17 cellular contexts compared by ENCODE assay signal in the genomic region with DNA sequence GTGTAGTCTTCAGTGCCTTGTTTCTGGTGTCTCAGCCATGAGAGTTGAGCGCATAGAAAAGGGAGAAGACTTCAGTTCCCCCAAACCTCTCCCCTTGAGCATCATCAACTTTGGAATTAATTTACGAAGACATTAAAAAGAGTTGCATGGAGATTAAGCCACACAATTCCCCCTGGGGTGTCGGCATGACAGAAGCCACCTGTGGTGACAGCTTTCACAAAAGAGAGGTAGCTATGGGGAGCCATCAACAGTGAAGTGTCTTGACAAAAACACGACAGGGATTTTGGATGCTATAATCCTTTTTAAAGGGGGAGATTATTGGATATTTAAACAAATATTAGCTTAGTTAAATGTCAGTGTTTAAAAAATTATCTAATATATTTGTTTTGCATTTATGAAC.
DNase-seq lines count a peak whose midpoint lies in the region; ATAC-seq and TF ChIP-seq lines count a peak whose summit lies in the region.
"Had no signal": no experiment of that assay in that cellular context is flagged by ENCODE, and none has a peak within 500 bp of the region (broad histone marks: within the 10 kb centered on the region; RNA-seq: fewer than 3 reads in every experiment).

No MANE protein-coding gene starts in this region.

- H3K9me3 ChIP-seq in HUES48 (ENCODE audit: control insufficient read depth, insufficient read depth, low read length) (no peaks in the 10 kb centered on the region), SJCRH30 (replicated peaks) (no peaks in the 10 kb centered on the region)
- H3K9me3 ChIP-seq: BE2C had no signal

- no peak overlapping the region for H3K4me3 Mint-ChIP-seq in endothelial cell (ENCODE audit: unreplicated experiment)
- H3K4me3 Mint-ChIP-seq in activated T-helper 1 cell treated with anti-CD3 and anti-CD28 coated beads, Interleukin-12 subunit alpha, Interleukin-12 subunit beta, Interleukin-2, Interleukin-4 antibody, amounts not matched to agents 30 ng/mL and 10 ng/mL and 1 ng/mL, durations not matched to agents 14 hours and 24 hours and 36 hours: no peak overlapping the region
- H3K4me3 Mint-ChIP-seq: CD14-positive monocyte; CD8-positive, alpha-beta T cell; HFFc6 had no signal

- H3K4me1 ChIP-seq in HUES48 (ENCODE audit: control insufficient read depth, insufficient read depth, low read length) (peaks cover 9% of the 10 kb centered on the region), foreskin keratinocyte (no peaks in the 10 kb centered on the region), SJCRH30 (no peaks in the 10 kb centered on the region)

- H3K9ac ChIP-seq in HUES48 (ENCODE audit: low read depth, low read length): no peak overlapping the region

- DNase-seq in endothelial cell (ENCODE audit: low spot score) (no peak), foreskin keratinocyte (no peak), SJCRH30 (no peak)
- no peak for DNase-seq in activated naive CD4-positive, alpha-beta T cell treated with Interleukin-2 at 50 U/mL for 16 hours
- no peak for DNase-seq in activated T-helper 1 cell treated with anti-CD3 and anti-CD28 coated beads, Interleukin-12 subunit alpha, Interleukin-12 subunit beta, Interleukin-2, Interleukin-4 antibody, amounts not matched to agents 30 ng/mL and 10 ng/mL and 1 ng/mL, durations not matched to agents 14 hours and 24 hours and 36 hours (ENCODE audit: low spot score)
- DNase-seq: BE2C; CD8-positive, alpha-beta T cell; COR-L47; DMS153; DMS79 treated with DMSO at 0.1 percent for 48 hours; EL; HCEC 1CT; HFFc6; IMR-90 had no signal

- peaks cover 5% of the 10 kb centered on the region for H3K4me1 Mint-ChIP-seq in endothelial cell (ENCODE audit: unreplicated experiment)
- no peaks in the 10 kb centered on the region for H3K4me1 Mint-ChIP-seq in activated T-helper 1 cell treated with anti-CD3 and anti-CD28 coated beads, Interleukin-12 subunit alpha, Interleukin-12 subunit beta, Interleukin-2, Interleukin-4 antibody, amounts not matched to agents 30 ng/mL and 10 ng/mL and 1 ng/mL, durations not matched to agents 14 hours and 24 hours and 36 hours (ENCODE audit: low read depth)
- H3K4me1 Mint-ChIP-seq: CD14-positive monocyte had no signal

- peaks cover 2% of the 10 kb centered on the region for H3K27me3 Mint-ChIP-seq in endothelial cell (ENCODE audit: unreplicated experiment)
- H3K27me3 Mint-ChIP-seq in activated T-helper 1 cell treated with anti-CD3 and anti-CD28 coated beads, Interleukin-12 subunit alpha, Interleukin-12 subunit beta, Interleukin-2, Interleukin-4 antibody, amounts not matched to agents 30 ng/mL and 10 ng/mL and 1 ng/mL, durations not matched to agents 14 hours and 24 hours and 36 hours (ENCODE audit: insufficient read depth): no peaks in the 10 kb centered on the region

- peaks cover 28% of the 10 kb centered on the region for H3K36me3 Mint-ChIP-seq in endothelial cell (ENCODE audit: low read depth, unreplicated experiment)
- no peaks in the 10 kb centered on the region for H3K36me3 Mint-ChIP-seq in activated T-helper 1 cell treated with anti-CD3 and anti-CD28 coated beads, Interleukin-12 subunit alpha, Interleukin-12 subunit beta, Interleukin-2, Interleukin-4 antibody, amounts not matched to agents 30 ng/mL and 10 ng/mL and 1 ng/mL, durations not matched to agents 14 hours and 24 hours and 36 hours (ENCODE audit: low read depth)
- H3K36me3 Mint-ChIP-seq: CD14-positive monocyte; CD8-positive, alpha-beta T cell had no signal

- no peaks in the 10 kb centered on the region for H3K9me3 Mint-ChIP-seq in endothelial cell (ENCODE audit: unreplicated experiment)
- H3K9me3 Mint-ChIP-seq in activated T-helper 1 cell treated with anti-CD3 and anti-CD28 coated beads, Interleukin-12 subunit alpha, Interleukin-12 subunit beta, Interleukin-2, Interleukin-4 antibody, amounts not matched to agents 30 ng/mL and 10 ng/mL and 1 ng/mL, durations not matched to agents 14 hours and 24 hours and 36 hours: no peaks in the 10 kb centered on the region
- H3K9me3 Mint-ChIP-seq: CD8-positive, alpha-beta T cell; HFFc6 had no signal

- H3K27ac ChIP-seq in HUES48 (ENCODE audit: low read depth, low read length) (peak overlapping the region; percentile 13), cingulate gyrus (ENCODE audit: low read depth, low read length) (peak overlapping the region; percentile 67), foreskin keratinocyte (no peak overlapping the region), SJCRH30 (no peak overlapping the region)

- no peak for ATAC-seq in foreskin keratinocyte
- ATAC-seq: CD8-positive, alpha-beta T cell had no signal

- H3K36me3 ChIP-seq in HUES48 (ENCODE audit: control insufficient read depth, insufficient read depth, low read length): peaks cover 3% of the 10 kb centered on the region; the same call in 1 of the 2 replicates
- H3K36me3 ChIP-seq in SJCRH30: no peaks in the 10 kb centered on the region
- H3K36me3 ChIP-seq: BE2C had no signal

- no peak for TF ChIP-seq CTCF in endothelial cell (IDR thresholded peaks at IDR 0.05; ENCODE audit: unreplicated experiment)
- TF ChIP-seq CTCF in foreskin keratinocyte (conservative IDR thresholded peaks at IDR 0.05): no peak

- H3K4me3 ChIP-seq in HUES48 (ENCODE audit: low read depth, low read length) (no peak overlapping the region), SJCRH30 (no peak overlapping the region)

- H3K27me3 ChIP-seq in HUES48 (ENCODE audit: control insufficient read depth, insufficient read depth, low read length) (no peaks in the 10 kb centered on the region), foreskin keratinocyte (no peaks in the 10 kb centered on the region), SJCRH30 (peaks cover 11% of the 10 kb centered on the region; the same call in 1 of the 2 replicates)
- H3K27me3 ChIP-seq: BE2C had no signal

- peak overlapping the region; percentile 48 for H3K27ac Mint-ChIP-seq in endothelial cell (ENCODE audit: unreplicated experiment)
- H3K27ac Mint-ChIP-seq in activated T-helper 1 cell treated with anti-CD3 and anti-CD28 coated beads, Interleukin-12 subunit alpha, Interleukin-12 subunit beta, Interleukin-2, Interleukin-4 antibody, amounts not matched to agents 30 ng/mL and 10 ng/mL and 1 ng/mL, durations not matched to agents 14 hours and 24 hours and 36 hours: no peak overlapping the region
- H3K27ac Mint-ChIP-seq: CD14-positive monocyte; CD8-positive, alpha-beta T cell; HFFc6 had no signal

- intact Hi-C loops in activated T-helper 1 cell treated with anti-CD3 and anti-CD28 coated beads, Interleukin-12 subunit alpha, Interleukin-12 subunit beta, Interleukin-2, Interleukin-4 antibody, amounts not matched to agents 30 ng/mL and 10 ng/mL and 1 ng/mL, durations not matched to agents 14 hours and 24 hours and 36 hours (cut with micrococcal nuclease): no loop called here

Comparison
In these comparisons a context has a peak if more than half of its experiments do, and no peak if none do; other contexts are left out.
1. H3K27ac ChIP-seq: peak in HUES48 (single experiment) and cingulate gyrus (single experiment); none in foreskin keratinocyte (single experiment) and SJCRH30 (single experiment).